ENCODE assay signal across 24 cellular contexts in genomic region chr10:63922714-63923317, GRCh38.
DNase-seq lines count a peak whose midpoint lies in the region; ATAC-seq and TF ChIP-seq lines count a peak whose summit lies in the region.
"Had no signal": no experiment of that assay in that cellular context is flagged by ENCODE, and none has a peak within 500 bp of the region (broad histone marks: within the 10 kb centered on the region; RNA-seq: fewer than 3 reads in every experiment).

No MANE protein-coding gene starts in this region.

- H3K4me3 ChIP-seq in GM23338 = no peak overlapping the region
- no peak overlapping the region for H3K4me3 ChIP-seq in neural progenitor cell
- H3K4me3 ChIP-seq: SJCRH30, skin epidermis, stomach, tibial artery had no signal

- peak; percentile 78 for ATAC-seq in GM23338
- ATAC-seq in WTC11 = peak; percentile 69
- no peak for ATAC-seq in GM21786 (IDR thresholded peaks at IDR 0.05; ENCODE audit: unreplicated experiment)
- ATAC-seq: activated CD4-positive, CD25-positive, alpha-beta regulatory T cell treated with anti-CD3 and anti-CD28 coated beads, Interleukin-2, amount 50 U/mL, for 24 hours; activated T-helper 17 cell treated with anti-CD3 and anti-CD28 coated beads, Interleukin-2, amount 50 U/mL, for 72 hours; left ventricle myocardium superior; naive thymus-derived CD4-positive, alpha-beta T cell; T-cell had no signal

- H3K4me2 ChIP-seq in GM23338 (0 out of 2 replicates have a peak overlapping the region, but pooled peaks have one; percentile 30), neural progenitor cell (peak overlapping the region; percentile 64)

- CTCF ChIA-PET in WTC11 (lab: Charles Lee) = interaction anchor here (1.4 to 2.9 kb wide), 4 partner anchors 21 to 56 kb away, joined by 3 to 23 read pairs (median 6); no protein-coding TSS in a partner anchor

- H3K4me1 ChIP-seq in GM23338 (ENCODE audit: insufficient read depth) (peaks cover 24% of the 10 kb centered on the region), neural progenitor cell (peaks cover 57% of the 10 kb centered on the region)
- H3K4me1 ChIP-seq: tibial artery had no signal

- TF ChIP-seq CTCF in GM23338 (conservative IDR thresholded peaks at IDR 0.05; ENCODE audit: low read depth in 2 of 2) = no peak
- TF ChIP-seq CTCF in WTC11 (IDR thresholded peaks at IDR 0.05) = no peak
- TF ChIP-seq CTCF in neural progenitor cell (IDR thresholded peaks at IDR 0.05) = no peak

- H3K36me3 Mint-ChIP-seq in GM23338 (ENCODE audit: low read depth) = no peaks in the 10 kb centered on the region
- H3K36me3 Mint-ChIP-seq in WTC11 = no peaks in the 10 kb centered on the region
- H3K36me3 Mint-ChIP-seq in neural progenitor cell = no peaks in the 10 kb centered on the region
- H3K36me3 Mint-ChIP-seq: naive thymus-derived CD4-positive, alpha-beta T cell; T-cell had no signal

- no peak for DNase-seq in GM23338 (ENCODE audit: low spot score)
- peak; percentile 4 for DNase-seq in NCI-H1417 treated with DMSO at 0.1 percent for 48 hours (lab: John Stamatoyannopoulos, UW)
- DNase-seq in WTC11 (ENCODE audit: low spot score) = no peak
- DNase-seq in neural progenitor cell (ENCODE audit: low spot score) = peak; percentile 44
- no peak for DNase-seq in GM03348 (ENCODE audit: low spot score)
- DNase-seq in SKM-1 treated with dmso at 0.1 percent for 144 hours (lab: John Stamatoyannopoulos, UW; ENCODE audit: unreplicated experiment) = no peak
- DNase-seq: activated CD4-positive, alpha-beta memory T cell treated with anti-CD3 and anti-CD28 coated beads, Interleukin-2, amount 10 ng/mL, durations not matched to agents 7 days and 5 days; activated CD8-positive, alpha-beta memory T cell treated with anti-CD3 and anti-CD28 coated beads, Interleukin-2, amount 50 U/mL, for 48 hours; activated naive CD4-positive, alpha-beta T cell treated with anti-CD3 and anti-CD28 coated beads, Interleukin-2, amount 50 U/mL, for 16 hours; amniotic stem cell; left ventricle myocardium superior; midbrain; naive thymus-derived CD4-positive, alpha-beta T cell; NCI-H1105; NCI-H2107; SJCRH30; stimulated activated CD8-positive, alpha-beta memory T cell treated with anti-CD3 and anti-CD28 coated beads, Interleukin-4, amount 100 ng/mL, for 48 hours; stomach; T-cell; tibial artery had no signal

- no peaks in the 10 kb centered on the region for H3K79me2 ChIP-seq in GM23338 (replicated peaks; ENCODE audit: insufficient read depth)
- H3K79me2 ChIP-seq in neural progenitor cell (ENCODE audit: low read depth) = no peaks in the 10 kb centered on the region

- H3K4me1 Mint-ChIP-seq in GM23338 = peaks cover 31% of the 10 kb centered on the region
- peaks cover 36% of the 10 kb centered on the region for H3K4me1 Mint-ChIP-seq in WTC11
- H3K4me1 Mint-ChIP-seq in neural progenitor cell = peaks cover 68% of the 10 kb centered on the region
- H3K4me1 Mint-ChIP-seq: activated CD4-positive, alpha-beta memory T cell treated with anti-CD3 and anti-CD28 coated beads, Interleukin-2, amount 10 ng/mL, durations not matched to agents 7 days and 5 days; activated T-helper 17 cell treated with anti-CD3 and anti-CD28 coated beads, Interleukin-2, amount 50 U/mL, for 72 hours; naive thymus-derived CD4-positive, alpha-beta T cell; T-cell had no signal

- no peak overlapping the region for H3K9ac ChIP-seq in neural progenitor cell

- H4K20me1 ChIP-seq in GM23338 (replicated peaks; ENCODE audit: insufficient read depth) (no peaks in the 10 kb centered on the region), neural progenitor cell (ENCODE audit: low read depth) (no peaks in the 10 kb centered on the region)

- H3K27me3 ChIP-seq in GM23338 (ENCODE audit: insufficient read depth) (no peaks in the 10 kb centered on the region), neural progenitor cell (no peaks in the 10 kb centered on the region)
- H3K27me3 ChIP-seq: SJCRH30, stomach, tibial artery had no signal

- no peak overlapping the region for H3K27ac Mint-ChIP-seq in GM23338
- no peak overlapping the region for H3K27ac Mint-ChIP-seq in WTC11
- peak overlapping the region; percentile 96 for H3K27ac Mint-ChIP-seq in neural progenitor cell
- H3K27ac Mint-ChIP-seq: activated CD4-positive, alpha-beta memory T cell treated with anti-CD3 and anti-CD28 coated beads, Interleukin-2, amount 10 ng/mL, durations not matched to agents 7 days and 5 days; activated T-helper 17 cell treated with anti-CD3 and anti-CD28 coated beads, Interleukin-2, amount 50 U/mL, for 72 hours; naive thymus-derived CD4-positive, alpha-beta T cell; T-cell had no signal

- H3K9me3 Mint-ChIP-seq in GM23338 (no peaks in the 10 kb centered on the region), WTC11 (no peaks in the 10 kb centered on the region), neural progenitor cell (peaks cover 14% of the 10 kb centered on the region)
- H3K9me3 Mint-ChIP-seq: activated CD4-positive, alpha-beta memory T cell treated with anti-CD3 and anti-CD28 coated beads, Interleukin-2, amount 10 ng/mL, durations not matched to agents 7 days and 5 days; activated T-helper 17 cell treated with anti-CD3 and anti-CD28 coated beads, Interleukin-2, amount 50 U/mL, for 72 hours; naive thymus-derived CD4-positive, alpha-beta T cell; T-cell had no signal

- H3K9me2 ChIP-seq in GM23338 (ENCODE audit: insufficient read depth) = no peaks in the 10 kb centered on the region

- H3F3A ChIP-seq in GM23338 (replicated peaks; ENCODE audit: low read depth) (no peaks in the 10 kb centered on the region), neural progenitor cell (ENCODE audit: low read depth) (peaks cover 27% of the 10 kb centered on the region)

- H3K4me3 Mint-ChIP-seq in GM23338 (no peak overlapping the region), WTC11 (no peak overlapping the region), neural progenitor cell (no peak overlapping the region)
- H3K4me3 Mint-ChIP-seq: activated CD4-positive, alpha-beta memory T cell treated with anti-CD3 and anti-CD28 coated beads, Interleukin-2, amount 10 ng/mL, durations not matched to agents 7 days and 5 days; activated T-helper 17 cell treated with anti-CD3 and anti-CD28 coated beads, Interleukin-2, amount 50 U/mL, for 72 hours; naive thymus-derived CD4-positive, alpha-beta T cell; T-cell had no signal

- POLR2A ChIA-PET in WTC11 (lab: Charles Lee) = no interaction called here

- H3K9me3 ChIP-seq in neural progenitor cell (ENCODE audit: low read depth) = no peaks in the 10 kb centered on the region
- H3K9me3 ChIP-seq: SJCRH30, stomach, tibial artery had no signal

- H3K36me3 ChIP-seq in GM23338 (ENCODE audit: insufficient read depth) (no peaks in the 10 kb centered on the region), neural progenitor cell (no peaks in the 10 kb centered on the region)
- H3K36me3 ChIP-seq: SJCRH30, stomach, tibial artery had no signal

- H3K27ac ChIP-seq in GM23338 (ENCODE audit: low read depth) (no peak overlapping the region), neural progenitor cell (peak overlapping the region; percentile 86)
- H3K27ac ChIP-seq: SJCRH30, skin epidermis, stomach, tibial artery had no signal

- no peak overlapping the region; the same call in 1 of the 2 replicates for H2AFZ ChIP-seq in GM23338
- H2AFZ ChIP-seq in neural progenitor cell (replicated peaks) = peak overlapping the region; percentile 53

- H3K27me3 Mint-ChIP-seq in GM23338 (ENCODE audit: insufficient read depth, low read depth, poor library complexity) (peaks cover 2% of the 10 kb centered on the region), WTC11 (ENCODE audit: low read depth) (peaks cover 6% of the 10 kb centered on the region), neural progenitor cell (ENCODE audit: insufficient read depth, low read depth) (no peaks in the 10 kb centered on the region)

TF ChIP-seq in GM23338, 12 proteins besides CTCF, POLR2A, EP300 and RAD21 (continues in another document):
- no peak for TF ChIP-seq EZH2 (IDR thresholded peaks at IDR 0.05; ENCODE audit: low read depth, unreplicated experiment)

TF ChIP-seq in WTC11, 78 proteins besides CTCF, POLR2A, EP300 and RAD21 (continues in another document):
- TF ChIP-seq ZSCAN18 (CRISPR knock-in tag; IDR thresholded peaks at IDR 0.05) (no peak), PREB (CRISPR knock-in tag; IDR thresholded peaks at IDR 0.05; ENCODE audit: borderline replicate concordance) (no peak)

Comparison
In these comparisons a context has a peak if more than half of its experiments do, and no peak if none do; other contexts are left out.
1. DNase-seq: peak in NCI-H1417 treated with DMSO at 0.1 percent for 48 hours (single experiment) and neural progenitor cell (single experiment); none in GM23338 (single experiment), WTC11 (single experiment), GM03348 (single experiment) and SKM-1 treated with dmso at 0.1 percent for 144 hours (single experiment).